In genomic region chrX:136689441-136689840, GRCh38 we compare ENCODE assay signal across 13 cellular contexts. TPM values are rescaled to one million over a fixed set of nuclear protein-coding genes. Genes with fewer than 3 reads are reported as not detected.
DNase-seq lines count a peak whose midpoint lies in the region; ATAC-seq lines count a peak whose summit lies in the region.
"Had no signal": no experiment of that assay in that cellular context is flagged by ENCODE, and none has a peak within 500 bp of the region (broad histone marks: within the 10 kb centered on the region; RNA-seq: fewer than 3 reads in every experiment).

No MANE protein-coding gene starts in this region.

- peaks cover 50% of the 10 kb centered on the region for H3K4me1 Mint-ChIP-seq in activated CD4-positive, alpha-beta T cell treated with anti-CD3 and anti-CD28 coated beads, Interleukin-2, amount 10 ng/mL, durations not matched to agents 24 days and 14 days

- H3K4me1 ChIP-seq in NT2/D1 (ENCODE audit: insufficient read depth, insufficient read length) (no peaks in the 10 kb centered on the region), ectodermal cell (ENCODE audit: control insufficient read depth, insufficient read depth, low read length) (peaks cover 11% of the 10 kb centered on the region)
- H3K4me1 ChIP-seq: A549, thyroid gland had no signal

- H3K9ac ChIP-seq in NT2/D1 (ENCODE audit: insufficient read length, low read depth) = no peak overlapping the region

- H3K27ac Mint-ChIP-seq in activated CD4-positive, alpha-beta T cell treated with anti-CD3 and anti-CD28 coated beads, Interleukin-2, amount 10 ng/mL, durations not matched to agents 24 days and 14 days = peak overlapping the region; percentile 84

- H3K4me3 ChIP-seq in NT2/D1 (ENCODE audit: insufficient read length, low read depth) (no peak overlapping the region), ectodermal cell (ENCODE audit: insufficient read depth, low read depth, low read length) (no peak overlapping the region)
- H3K4me3 ChIP-seq: A549, ovary, thyroid gland had no signal

- H3K27me3 ChIP-seq in NT2/D1 (ENCODE audit: insufficient read depth, insufficient read length) (no peaks in the 10 kb centered on the region), ectodermal cell (ENCODE audit: control insufficient read depth, insufficient read depth, low read length, poor library complexity, severe bottlenecking) (no peaks in the 10 kb centered on the region)
- H3K27me3 ChIP-seq: ovary, thyroid gland had no signal

- intact Hi-C loops in activated CD4-positive, alpha-beta T cell treated with anti-CD3 and anti-CD28 coated beads, Interleukin-2, amount 10 ng/mL, durations not matched to agents 24 days and 14 days (cut with micrococcal nuclease) = loop anchor here (2.0 kb wide), 1 partner anchor 31 kb away; no protein-coding TSS in a partner anchor
- intact Hi-C loops in posterior cingulate gyrus (cut with DNase I) = no loop called here

- H3K36me3 Mint-ChIP-seq in activated CD4-positive, alpha-beta T cell treated with anti-CD3 and anti-CD28 coated beads, Interleukin-2, amount 10 ng/mL, durations not matched to agents 24 days and 14 days (ENCODE audit: low read depth) = peaks cover 19% of the 10 kb centered on the region

- H3K27me3 Mint-ChIP-seq in activated CD4-positive, alpha-beta T cell treated with anti-CD3 and anti-CD28 coated beads, Interleukin-2, amount 10 ng/mL, durations not matched to agents 24 days and 14 days = no peaks in the 10 kb centered on the region

- no peaks in the 10 kb centered on the region for H3K9me3 ChIP-seq in NT2/D1 (ENCODE audit: insufficient read depth, low read length)
- H3K9me3 ChIP-seq in ectodermal cell (ENCODE audit: control insufficient read depth, low read length) = no peaks in the 10 kb centered on the region
- H3K9me3 ChIP-seq: A549, ovary, thyroid gland had no signal

- WGBS in ectodermal cell, 2 experiments = 6 to 9% methylated on average over 6 of the region's 6 CpGs

- peak overlapping the region; percentile 64 for H3K27ac ChIP-seq in ectodermal cell (ENCODE audit: insufficient read depth, low read depth, low read length, poor library complexity, severe bottlenecking)
- H3K27ac ChIP-seq: A549, ovary, thyroid gland had no signal

- H3K36me3 ChIP-seq in NT2/D1 (ENCODE audit: insufficient read depth, insufficient read length, low read length) (no peaks in the 10 kb centered on the region), ectodermal cell (ENCODE audit: control insufficient read depth, insufficient read depth, low read length) (no peaks in the 10 kb centered on the region)
- H3K36me3 ChIP-seq: ovary, thyroid gland had no signal

- H3K4me3 Mint-ChIP-seq in activated CD4-positive, alpha-beta T cell treated with anti-CD3 and anti-CD28 coated beads, Interleukin-2, amount 10 ng/mL, durations not matched to agents 24 days and 14 days = peak overlapping the region; percentile 36

- DNase-seq in activated CD4-positive, alpha-beta T cell treated with anti-CD3 and anti-CD28 coated beads, Interleukin-2, amount 10 ng/mL, durations not matched to agents 24 days and 14 days = peak; percentile 74
- DNase-seq in activated CD4-positive, alpha-beta T cell treated with anti-CD3 and anti-CD28 coated beads for 4 hours = no peak
- DNase-seq in NT2/D1 (ENCODE audit: low read depth, low spot score) (peak; percentile 38), non-pigmented ciliary epithelial cell (ENCODE audit: low read depth) (peak; percentile 60), posterior cingulate gyrus (no peak), Ammon's horn (ENCODE audit: low spot score) (no peak)
- DNase-seq: activated effector memory CD4-positive, alpha-beta T cell treated with anti-CD3 and anti-CD28 coated beads, Interleukin-2, amount 50 U/mL, for 16 hours; NCI-H1105; ovary; thyroid gland had no signal

- no peaks in the 10 kb centered on the region for H3K9me3 Mint-ChIP-seq in activated CD4-positive, alpha-beta T cell treated with anti-CD3 and anti-CD28 coated beads, Interleukin-2, amount 10 ng/mL, durations not matched to agents 24 days and 14 days

- ATAC-seq in HG02840 (IDR thresholded peaks at IDR 0.05; ENCODE audit: low FRiP score, unreplicated experiment) = no peak
- ATAC-seq: A549 had no signal

RNA-seq across cellular contexts. Expression of gene CD40LG, which starts 41.5 kb away (rescaled TPM):
- total RNA-seq in activated CD4-positive, alpha-beta T cell treated with anti-CD3 and anti-CD28 coated beads, Interleukin-2, amount 10 ng/mL, durations not matched to agents 24 days and 14 days = 178 and 181 TPM in 2 replicates
- not detected for polyA plus RNA-seq in ectodermal cell (2013, experiment 1 of 4)
- not detected for polyA plus RNA-seq in ectodermal cell (2013, experiment 2 of 4)
- not detected for polyA plus RNA-seq in ectodermal cell (2013, experiment 3 of 4)
- polyA plus RNA-seq in ectodermal cell (2013, experiment 4 of 4) = not detected
- total RNA-seq: thyroid gland had no signal
- polyA plus RNA-seq: A549 had no signal

Comparison
In these comparisons a context has a peak if more than half of its experiments do, and no peak if none do; other contexts are left out.
1. DNase-seq: peak in activated CD4-positive, alpha-beta T cell treated with anti-CD3 and anti-CD28 coated beads, Interleukin-2, amount 10 ng/mL, durations not matched to agents 24 days and 14 days (single experiment), NT2/D1 (single experiment) and non-pigmented ciliary epithelial cell (single experiment); none in activated CD4-positive, alpha-beta T cell treated with anti-CD3 and anti-CD28 coated beads for 4 hours (0 of 2), posterior cingulate gyrus (0 of 10) and Ammon's horn (single experiment).